ENCODE assay signal across 16 cellular contexts in genomic region chr1:31828341-31828740, GRCh38. TPM values are rescaled to one million over a fixed set of nuclear protein-coding genes. Genes with fewer than 3 reads are reported as not detected.
DNase-seq lines count a peak whose midpoint lies in the region; ATAC-seq, FAIRE-seq and TF ChIP-seq lines count a peak whose summit lies in the region.
"Had no signal": no experiment of that assay in that cellular context is flagged by ENCODE, and none has a peak within 500 bp of the region (broad histone marks: within the 10 kb centered on the region; RNA-seq: fewer than 3 reads in every experiment).

No MANE protein-coding gene starts in this region.

- CTCF ChIA-PET in activated CD4-positive, alpha-beta T cell treated with anti-CD3 and anti-CD28 coated beads, Interleukin-2, amount 10 ng/mL, durations not matched to agents 7 days and 5 days (lab: Charles Lee): interaction anchor here (0.7 to 2.8 kb wide), 3 partner anchors 10 to 1215 kb away, joined by 3 to 13 read pairs (median 7); no protein-coding TSS in a partner anchor
- CTCF ChIA-PET in activated CD8-positive, alpha-beta memory T cell treated with anti-CD3 and anti-CD28 coated beads, Interleukin-2, amount 10 ng/mL, durations not matched to agents 7 days and 5 days (lab: Charles Lee): interaction anchor here (0.6 to 1.3 kb wide), 3 partner anchors 13 to 496 kb away, joined by 3 to 4 read pairs (median 3); partner anchors contain the start of gene SPOCD1
- CTCF ChIA-PET in WTC11 (lab: Charles Lee): no interaction called here

- POLR2A ChIA-PET in activated CD4-positive, alpha-beta T cell treated with anti-CD3 and anti-CD28 coated beads, Interleukin-2, amount 10 ng/mL, durations not matched to agents 7 days and 5 days (lab: Charles Lee): no interaction called here
- POLR2A ChIA-PET in WTC11 (lab: Charles Lee): no interaction called here

- H3K4me3 Mint-ChIP-seq in activated CD4-positive, alpha-beta T cell treated with anti-CD3 and anti-CD28 coated beads, Interleukin-2, amount 10 ng/mL, durations not matched to agents 7 days and 5 days: no peak overlapping the region
- H3K4me3 Mint-ChIP-seq in activated CD8-positive, alpha-beta memory T cell treated with anti-CD3 and anti-CD28 coated beads, Interleukin-2, amount 10 ng/mL, durations not matched to agents 7 days and 5 days: no peak overlapping the region
- H3K4me3 Mint-ChIP-seq in natural killer cell treated with Interleukin-12 subunit alpha and Interleukin-12 subunit beta and Interleukin-15 and Interleukin-18, amount 100 ng/mL, for 72 hours: peak overlapping the region; percentile 57
- no peak overlapping the region for H3K4me3 Mint-ChIP-seq in WTC11

- no peak overlapping the region for H3K4me3 ChIP-seq in Jurkat, Clone E6-1 (ENCODE audit: low read length)
- H3K4me3 ChIP-seq: tibial nerve had no signal

- no peak for TF ChIP-seq CTCF in WTC11 (IDR thresholded peaks at IDR 0.05)

- peaks cover 33% of the 10 kb centered on the region for H3K4me1 Mint-ChIP-seq in activated CD4-positive, alpha-beta T cell treated with anti-CD3 and anti-CD28 coated beads, Interleukin-2, amount 10 ng/mL, durations not matched to agents 7 days and 5 days
- peaks cover 23% of the 10 kb centered on the region for H3K4me1 Mint-ChIP-seq in activated CD8-positive, alpha-beta memory T cell treated with anti-CD3 and anti-CD28 coated beads, Interleukin-2, amount 10 ng/mL, durations not matched to agents 7 days and 5 days
- H3K4me1 Mint-ChIP-seq in natural killer cell treated with Interleukin-12 subunit alpha and Interleukin-12 subunit beta and Interleukin-15 and Interleukin-18, amount 100 ng/mL, for 72 hours (ENCODE audit: low read depth in 2 of 2): peaks cover 25 to 28% of the 10 kb centered on the region in 2 donors
- H3K4me1 Mint-ChIP-seq in WTC11: no peaks in the 10 kb centered on the region

- ATAC-seq in activated CD8-positive, alpha-beta memory T cell treated with anti-CD3 and anti-CD28 coated beads, Interleukin-2, amount 10 ng/mL, durations not matched to agents 7 days and 5 days: peak; percentile 10
- ATAC-seq in natural killer cell treated with Interleukin-12 subunit alpha and Interleukin-12 subunit beta and Interleukin-15 and Interleukin-18, amount 100 ng/mL, for 72 hours: peak in 1 of 2 donors; percentile 37
- ATAC-seq in WTC11: no peak
- ATAC-seq: right cardiac atrium had no signal

- no peaks in the 10 kb centered on the region for H3K27me3 Mint-ChIP-seq in activated CD4-positive, alpha-beta T cell treated with anti-CD3 and anti-CD28 coated beads, Interleukin-2, amount 10 ng/mL, durations not matched to agents 7 days and 5 days
- H3K27me3 Mint-ChIP-seq in activated CD8-positive, alpha-beta memory T cell treated with anti-CD3 and anti-CD28 coated beads, Interleukin-2, amount 10 ng/mL, durations not matched to agents 7 days and 5 days: no peaks in the 10 kb centered on the region
- H3K27me3 Mint-ChIP-seq in natural killer cell treated with Interleukin-12 subunit alpha and Interleukin-12 subunit beta and Interleukin-15 and Interleukin-18, amount 100 ng/mL, for 72 hours: no peaks in the 10 kb centered on the region
- no peaks in the 10 kb centered on the region for H3K27me3 Mint-ChIP-seq in WTC11 (ENCODE audit: low read depth)

- no peaks in the 10 kb centered on the region for H3K36me3 Mint-ChIP-seq in activated CD4-positive, alpha-beta T cell treated with anti-CD3 and anti-CD28 coated beads, Interleukin-2, amount 10 ng/mL, durations not matched to agents 7 days and 5 days (ENCODE audit: low read depth)
- no peaks in the 10 kb centered on the region for H3K36me3 Mint-ChIP-seq in activated CD8-positive, alpha-beta memory T cell treated with anti-CD3 and anti-CD28 coated beads, Interleukin-2, amount 10 ng/mL, durations not matched to agents 7 days and 5 days
- no peaks in the 10 kb centered on the region for H3K36me3 Mint-ChIP-seq in natural killer cell treated with Interleukin-12 subunit alpha and Interleukin-12 subunit beta and Interleukin-15 and Interleukin-18, amount 100 ng/mL, for 72 hours
- no peaks in the 10 kb centered on the region for H3K36me3 Mint-ChIP-seq in WTC11

- DNase-seq in activated CD4-positive, alpha-beta T cell treated with anti-CD3 and anti-CD28 coated beads, Interleukin-2, amount 10 ng/mL, durations not matched to agents 7 days and 5 days: no peak
- DNase-seq in activated CD4-positive, alpha-beta T cell treated with anti-CD3 and anti-CD28 coated beads for 48 hours: no peak
- peak; percentile 74 for DNase-seq in Jurkat, Clone E6-1 (ENCODE audit: low read depth, low spot score)
- no peak for DNase-seq in activated CD8-positive, alpha-beta memory T cell treated with anti-CD3 and anti-CD28 coated beads, Interleukin-2, amount 10 ng/mL, durations not matched to agents 7 days and 5 days
- no peak for DNase-seq in natural killer cell treated with Interleukin-12 subunit alpha and Interleukin-12 subunit beta and Interleukin-15 and Interleukin-18, amount 100 ng/mL, for 72 hours (ENCODE audit: low spot score)
- DNase-seq in WTC11 (ENCODE audit: low spot score): no peak
- DNase-seq in HTR-8/SVneo (ENCODE audit: insufficient read length, low spot score): no peak
- DNase-seq in germinal center (ENCODE audit: low spot score): no peak
- DNase-seq: aorta; mammary epithelial cell; NCI-H1436; NCI-H226; right cardiac atrium; SHP77; stimulated activated CD8-positive, alpha-beta memory T cell treated with anti-CD3 and anti-CD28 coated beads, Interleukin-4, amount 100 ng/mL, for 48 hours had no signal

- H3K9me3 Mint-ChIP-seq in activated CD4-positive, alpha-beta T cell treated with anti-CD3 and anti-CD28 coated beads, Interleukin-2, amount 10 ng/mL, durations not matched to agents 7 days and 5 days: no peaks in the 10 kb centered on the region
- no peaks in the 10 kb centered on the region for H3K9me3 Mint-ChIP-seq in activated CD8-positive, alpha-beta memory T cell treated with anti-CD3 and anti-CD28 coated beads, Interleukin-2, amount 10 ng/mL, durations not matched to agents 7 days and 5 days (ENCODE audit: low read depth)
- H3K9me3 Mint-ChIP-seq in natural killer cell treated with Interleukin-12 subunit alpha and Interleukin-12 subunit beta and Interleukin-15 and Interleukin-18, amount 100 ng/mL, for 72 hours: no peaks in the 10 kb centered on the region
- H3K9me3 Mint-ChIP-seq in WTC11: no peaks in the 10 kb centered on the region

- FAIRE-seq in HTR-8/SVneo (lab: Jason Lieb, UNC): no peak

- H3K27ac Mint-ChIP-seq in activated CD4-positive, alpha-beta T cell treated with anti-CD3 and anti-CD28 coated beads, Interleukin-2, amount 10 ng/mL, durations not matched to agents 7 days and 5 days: peak overlapping the region; percentile 76
- H3K27ac Mint-ChIP-seq in activated CD8-positive, alpha-beta memory T cell treated with anti-CD3 and anti-CD28 coated beads, Interleukin-2, amount 10 ng/mL, durations not matched to agents 7 days and 5 days: peak overlapping the region; percentile 84
- peak overlapping the region; percentile 85 for H3K27ac Mint-ChIP-seq in natural killer cell treated with Interleukin-12 subunit alpha and Interleukin-12 subunit beta and Interleukin-15 and Interleukin-18, amount 100 ng/mL, for 72 hours
- no peak overlapping the region for H3K27ac Mint-ChIP-seq in WTC11

TF ChIP-seq in WTC11, 78 proteins besides CTCF, POLR2A, EP300 and RAD21:
- TF ChIP-seq RORB (CRISPR knock-in tag; IDR thresholded peaks at IDR 0.05) (no peak), PREB (CRISPR knock-in tag; IDR thresholded peaks at IDR 0.05; ENCODE audit: borderline replicate concordance) (no peak), FOXJ3 (CRISPR knock-in tag; IDR thresholded peaks at IDR 0.05; ENCODE audit: borderline replicate concordance) (no peak), ZNF232 (CRISPR knock-in tag; IDR thresholded peaks at IDR 0.05) (no peak), ZNF671 (CRISPR knock-in tag; IDR thresholded peaks at IDR 0.05) (no peak), ELF4 (CRISPR knock-in tag; IDR thresholded peaks at IDR 0.05; ENCODE audit: low read depth) (no peak)
- TF ChIP-seq, protein P1, sequence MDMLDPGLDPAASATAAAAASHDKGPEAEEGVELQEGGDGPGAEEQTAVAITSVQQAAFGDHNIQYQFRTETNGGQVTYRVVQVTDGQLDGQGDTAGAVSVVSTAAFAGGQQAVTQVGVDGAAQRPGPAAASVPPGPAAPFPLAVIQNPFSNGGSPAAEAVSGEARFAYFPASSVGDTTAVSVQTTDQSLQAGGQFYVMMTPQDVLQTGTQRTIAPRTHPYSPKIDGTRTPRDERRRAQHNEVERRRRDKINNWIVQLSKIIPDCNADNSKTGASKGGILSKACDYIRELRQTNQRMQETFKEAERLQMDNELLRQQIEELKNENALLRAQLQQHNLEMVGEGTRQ (CRISPR knock-in tag; IDR thresholded peaks at IDR 0.05): no peak

RNA-seq across cellular contexts. Expression of gene SPOCD1, which starts 12.5 kb away (rescaled TPM):
- under 1 TPM; 0.08 to 0.25 TPM for total RNA-seq in activated CD4-positive, alpha-beta T cell treated with anti-CD3 and anti-CD28 coated beads, Interleukin-2, amount 10 ng/mL, durations not matched to agents 7 days and 5 days
- not detected for polyA plus RNA-seq in Jurkat, Clone E6-1 (2012; ENCODE audit: insufficient read depth, insufficient read length)
- total RNA-seq in activated CD8-positive, alpha-beta memory T cell treated with anti-CD3 and anti-CD28 coated beads, Interleukin-2, amount 10 ng/mL, durations not matched to agents 7 days and 5 days: not detected
- total RNA-seq in natural killer cell treated with Interleukin-12 subunit alpha and Interleukin-12 subunit beta and Interleukin-15 and Interleukin-18, amount 100 ng/mL, for 72 hours: not detected
- 3.0 to 4.9 TPM (median 3.7 TPM) in 3 replicates for total RNA-seq in WTC11 (2021)
